10 cellular contexts compared by ENCODE assay signal in genomic region chr11:114281388-114281956, GRCh38. TPM values are rescaled to one million over a fixed set of nuclear protein-coding genes. Genes with fewer than 3 reads are reported as not detected.
DNase-seq lines count a peak whose midpoint lies in the region; ATAC-seq and TF ChIP-seq lines count a peak whose summit lies in the region.
"Had no signal": no experiment of that assay in that cellular context is flagged by ENCODE, and none has a peak within 500 bp of the region (broad histone marks: within the 10 kb centered on the region; RNA-seq: fewer than 3 reads in every experiment).

No MANE protein-coding gene starts in this region.

- no peak overlapping the region for H3K27ac Mint-ChIP-seq in progenitor cell of endocrine pancreas

- peaks cover 10% of the 10 kb centered on the region for H3K27me3 ChIP-seq in left ventricle myocardium inferior (ENCODE audit: low read depth)
- H3K27me3 ChIP-seq: MG63 had no signal

- no peaks in the 10 kb centered on the region for H3K36me3 ChIP-seq in left ventricle myocardium inferior
- H3K36me3 ChIP-seq: MG63 had no signal

- peak overlapping the region; percentile 4 for H3K27ac ChIP-seq in left ventricle myocardium inferior (replicated peaks)

- H3K4me3 ChIP-seq in left ventricle myocardium inferior = no peak overlapping the region
- H3K4me3 ChIP-seq: MG63 had no signal

- no peak for TF ChIP-seq CTCF in left ventricle myocardium inferior (IDR thresholded peaks at IDR 0.05; ENCODE audit: borderline replicate concordance)
- no peak for TF ChIP-seq CTCF in omental fat pad (IDR thresholded peaks at IDR 0.05)
- TF ChIP-seq CTCF in progenitor cell of endocrine pancreas (IDR thresholded peaks at IDR 0.05; ENCODE audit: unreplicated experiment) = no peak

- peaks cover 25% of the 10 kb centered on the region for H3K4me1 ChIP-seq in left ventricle myocardium inferior

- peaks cover 6% of the 10 kb centered on the region for H3K4me1 Mint-ChIP-seq in progenitor cell of endocrine pancreas (ENCODE audit: low read depth)

- no peak overlapping the region for H3K4me3 Mint-ChIP-seq in progenitor cell of endocrine pancreas (ENCODE audit: low read depth)

- peaks cover 46% of the 10 kb centered on the region for H3K27me3 Mint-ChIP-seq in progenitor cell of endocrine pancreas

- ATAC-seq in left cardiac atrium (no peak), esophagus mucosa (peak; percentile 12), omental fat pad (ENCODE audit: low FRiP score) (peak; percentile 62)

- intact Hi-C loops in left ventricle myocardium inferior (cut with micrococcal nuclease) (no loop called here), left cardiac atrium (cut with DNase I) (loop anchor here in 1 of 2 donors (5.0 to 10.0 kb wide), 2 partner anchors 123 to 481 kb away; partner anchors contain the start of genes C11orf71 and RBM7)

- H3K9me3 ChIP-seq in left ventricle myocardium inferior (replicated peaks) = no peaks in the 10 kb centered on the region
- H3K9me3 ChIP-seq: MG63 had no signal

- H3K9me3 Mint-ChIP-seq in progenitor cell of endocrine pancreas (ENCODE audit: low read depth) = no peaks in the 10 kb centered on the region

- DNase-seq in left ventricle myocardium inferior (no peak), left cardiac atrium (no peak), omental fat pad (ENCODE audit: low spot score) (no peak), GM19240 (ENCODE audit: insufficient read length, low spot score) (no peak), glomerular visceral epithelial cell (ENCODE audit: extremely low spot score) (no peak), progenitor cell of endocrine pancreas (ENCODE audit: low spot score, unreplicated experiment) (no peak), HK-2 (ENCODE audit: unreplicated experiment) (no peak)
- DNase-seq: activated naive CD4-positive, alpha-beta T cell treated with anti-CD3 and anti-CD28 coated beads, Interleukin-2, amount 50 U/mL, for 16 hours had no signal

- H3K36me3 Mint-ChIP-seq in progenitor cell of endocrine pancreas (ENCODE audit: insufficient read depth) = no peaks in the 10 kb centered on the region

RNA-seq across cellular contexts. Expression of gene NNMT, which starts 14.7 kb away (rescaled TPM):
- total RNA-seq in left ventricle myocardium inferior (32.6 TPM), left cardiac atrium (100 to 1,000 TPM; 119 to 298 TPM), esophagus mucosa (16.8 TPM), omental fat pad (1,000 to 10,000 TPM in 3 of 4 donors, 100 to 1,000 TPM in 1; 712 to 1,460 (median 1,382) TPM), progenitor cell of endocrine pancreas (2.4 and 2.8 TPM in 2 replicates)

Comparison
In these comparisons a context has a peak if more than half of its experiments do, and no peak if none do; other contexts are left out.
1. ATAC-seq: peak in esophagus mucosa (single experiment) and omental fat pad (single experiment); none in left cardiac atrium (0 of 2).